Comparison of ENCODE assay signal across 1 cellular context in the genomic region with DNA sequence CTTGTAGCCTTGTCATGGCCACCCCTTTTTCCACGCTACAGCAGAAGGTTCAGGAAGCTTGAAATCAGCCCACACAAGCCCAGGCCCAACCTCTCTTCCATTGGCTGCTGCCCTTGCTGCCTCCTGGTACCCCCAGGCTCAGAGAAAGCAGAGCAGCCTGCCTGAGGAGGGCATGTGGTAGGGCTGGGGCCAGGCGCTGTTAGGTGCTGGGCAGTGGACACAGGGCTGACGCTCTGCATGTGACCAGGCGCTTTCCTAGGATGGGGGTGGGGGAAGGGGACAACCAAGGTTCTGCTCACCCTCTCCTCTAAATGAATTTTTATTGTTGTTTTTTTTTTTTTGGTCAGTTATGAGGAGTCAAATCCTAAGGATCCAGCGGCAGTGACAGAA.
A peak's percentile ranks its signal among the peaks of the same experiment; 100 is the strongest.
TF ChIP-seq lines count a peak whose summit lies in the region.

No MANE protein-coding gene starts in this region.

TF ChIP-seq in IMR-90, 13 proteins besides CTCF, POLR2A, EP300 and RAD21 (continued from another document):
- TF ChIP-seq, protein P1, sequence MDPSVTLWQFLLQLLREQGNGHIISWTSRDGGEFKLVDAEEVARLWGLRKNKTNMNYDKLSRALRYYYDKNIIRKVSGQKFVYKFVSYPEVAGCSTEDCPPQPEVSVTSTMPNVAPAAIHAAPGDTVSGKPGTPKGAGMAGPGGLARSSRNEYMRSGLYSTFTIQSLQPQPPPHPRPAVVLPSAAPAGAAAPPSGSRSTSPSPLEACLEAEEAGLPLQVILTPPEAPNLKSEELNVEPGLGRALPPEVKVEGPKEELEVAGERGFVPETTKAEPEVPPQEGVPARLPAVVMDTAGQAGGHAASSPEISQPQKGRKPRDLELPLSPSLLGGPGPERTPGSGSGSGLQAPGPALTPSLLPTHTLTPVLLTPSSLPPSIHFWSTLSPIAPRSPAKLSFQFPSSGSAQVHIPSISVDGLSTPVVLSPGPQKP (IDR thresholded peaks at IDR 0.05; ENCODE audit: borderline replicate concordance, low read depth, low read length) = no peak
- TF ChIP-seq RFX5 (IDR thresholded peaks at IDR 0.05; ENCODE audit: low read depth, low read length) = no peak
- TF ChIP-seq, protein P2, sequence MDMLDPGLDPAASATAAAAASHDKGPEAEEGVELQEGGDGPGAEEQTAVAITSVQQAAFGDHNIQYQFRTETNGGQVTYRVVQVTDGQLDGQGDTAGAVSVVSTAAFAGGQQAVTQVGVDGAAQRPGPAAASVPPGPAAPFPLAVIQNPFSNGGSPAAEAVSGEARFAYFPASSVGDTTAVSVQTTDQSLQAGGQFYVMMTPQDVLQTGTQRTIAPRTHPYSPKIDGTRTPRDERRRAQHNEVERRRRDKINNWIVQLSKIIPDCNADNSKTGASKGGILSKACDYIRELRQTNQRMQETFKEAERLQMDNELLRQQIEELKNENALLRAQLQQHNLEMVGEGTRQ (IDR thresholded peaks at IDR 0.05; ENCODE audit: low read depth, low read length) = 0 out of 2 replicates have a peak, but pooled peaks have one; percentile 9
